1 cellular context compared by ENCODE assay signal in the genomic region with DNA sequence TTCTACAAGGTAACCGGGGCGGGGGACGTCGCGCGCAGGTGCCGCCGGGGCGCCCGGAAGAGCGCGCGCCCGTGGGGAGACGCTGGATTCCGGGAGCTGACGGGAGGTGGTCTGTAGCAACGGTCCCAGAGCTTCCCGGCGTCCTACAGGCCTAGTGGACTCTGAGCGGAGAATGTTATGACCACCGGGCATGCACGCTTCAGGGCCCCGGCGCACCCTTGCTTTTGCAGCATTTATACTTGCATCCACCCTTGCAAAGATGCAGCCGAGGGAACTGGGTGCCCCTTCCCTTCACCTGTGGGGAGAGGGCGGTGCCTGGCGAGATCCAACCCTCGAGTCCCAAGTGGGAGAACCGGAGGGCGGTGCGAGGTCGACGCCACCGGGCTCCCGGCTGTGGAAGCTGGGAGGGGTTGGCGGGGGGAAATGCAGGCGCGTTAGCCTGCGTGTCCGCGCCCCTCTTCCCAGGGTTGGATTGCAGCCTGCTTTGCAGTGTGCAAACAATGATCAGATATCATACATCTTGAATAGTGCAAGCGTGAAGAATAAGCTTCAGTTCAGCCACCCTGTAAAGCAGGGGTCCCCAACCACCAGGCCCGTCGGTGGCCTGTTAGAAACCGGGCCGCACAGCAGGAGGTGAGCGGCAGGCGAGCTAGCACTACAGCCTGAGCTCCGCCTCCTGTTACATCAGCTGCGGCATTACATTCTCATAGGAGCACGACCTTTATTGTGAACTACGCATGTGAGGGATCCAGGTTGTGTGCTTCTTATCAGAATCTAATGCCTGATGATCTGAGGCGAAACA.
A peak's percentile ranks its signal among the peaks of the same experiment; 100 is the strongest.
TF ChIP-seq lines count a peak whose summit lies in the region.

No MANE protein-coding gene starts in this region.

TF ChIP-seq in HEK293, 187 proteins besides CTCF, POLR2A, EP300 and RAD21 (continued from another document and continues in another):
- TF ChIP-seq ZBTB48 (tag by site-specific recombination; IDR thresholded peaks at IDR 0.05), result no peak
- TF ChIP-seq ZNF404 (tag by site-specific recombination; IDR thresholded peaks at IDR 0.05), result no peak
- TF ChIP-seq ZNF138 (tag by site-specific recombination; IDR thresholded peaks at IDR 0.05; ENCODE audit: borderline replicate concordance), result no peak
- TF ChIP-seq, protein P1, sequence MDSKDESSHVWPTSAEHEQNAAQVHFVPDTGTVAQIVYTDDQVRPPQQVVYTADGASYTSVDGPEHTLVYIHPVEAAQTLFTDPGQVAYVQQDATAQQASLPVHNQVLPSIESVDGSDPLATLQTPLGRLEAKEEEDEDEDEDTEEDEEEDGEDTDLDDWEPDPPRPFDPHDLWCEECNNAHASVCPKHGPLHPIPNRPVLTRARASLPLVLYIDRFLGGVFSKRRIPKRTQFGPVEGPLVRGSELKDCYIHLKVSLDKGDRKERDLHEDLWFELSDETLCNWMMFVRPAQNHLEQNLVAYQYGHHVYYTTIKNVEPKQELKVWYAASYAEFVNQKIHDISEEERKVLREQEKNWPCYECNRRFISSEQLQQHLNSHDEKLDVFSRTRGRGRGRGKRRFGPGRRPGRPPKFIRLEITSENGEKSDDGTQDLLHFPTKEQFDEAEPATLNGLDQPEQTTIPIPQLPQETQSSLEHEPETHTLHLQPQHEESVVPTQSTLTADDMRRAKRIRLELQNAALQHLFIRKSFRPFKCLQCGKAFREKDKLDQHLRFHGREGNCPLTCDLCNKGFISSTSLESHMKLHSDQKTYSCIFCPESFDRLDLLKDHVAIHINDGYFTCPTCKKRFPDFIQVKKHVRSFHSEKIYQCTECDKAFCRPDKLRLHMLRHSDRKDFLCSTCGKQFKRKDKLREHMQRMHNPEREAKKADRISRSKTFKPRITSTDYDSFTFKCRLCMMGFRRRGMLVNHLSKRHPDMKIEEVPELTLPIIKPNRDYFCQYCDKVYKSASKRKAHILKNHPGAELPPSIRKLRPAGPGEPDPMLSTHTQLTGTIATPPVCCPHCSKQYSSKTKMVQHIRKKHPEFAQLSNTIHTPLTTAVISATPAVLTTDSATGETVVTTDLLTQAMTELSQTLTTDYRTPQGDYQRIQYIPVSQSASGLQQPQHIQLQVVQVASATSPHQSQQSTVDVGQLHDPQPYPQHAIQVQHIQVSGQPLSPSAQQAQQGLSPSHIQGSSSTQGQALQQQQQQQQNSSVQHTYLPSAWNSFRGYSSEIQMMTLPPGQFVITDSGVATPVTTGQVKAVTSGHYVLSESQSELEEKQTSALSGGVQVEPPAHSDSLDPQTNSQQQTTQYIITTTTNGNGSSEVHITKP (tag by site-specific recombination; IDR thresholded peaks at IDR 0.05), result peak; percentile 89
- no peak for TF ChIP-seq ZNF391 (tag by site-specific recombination; IDR thresholded peaks at IDR 0.05; ENCODE audit: borderline replicate concordance, low read depth)
- TF ChIP-seq ZBTB17 (tag by site-specific recombination; IDR thresholded peaks at IDR 0.05), result peak; percentile 73
- TF ChIP-seq, protein P2, sequence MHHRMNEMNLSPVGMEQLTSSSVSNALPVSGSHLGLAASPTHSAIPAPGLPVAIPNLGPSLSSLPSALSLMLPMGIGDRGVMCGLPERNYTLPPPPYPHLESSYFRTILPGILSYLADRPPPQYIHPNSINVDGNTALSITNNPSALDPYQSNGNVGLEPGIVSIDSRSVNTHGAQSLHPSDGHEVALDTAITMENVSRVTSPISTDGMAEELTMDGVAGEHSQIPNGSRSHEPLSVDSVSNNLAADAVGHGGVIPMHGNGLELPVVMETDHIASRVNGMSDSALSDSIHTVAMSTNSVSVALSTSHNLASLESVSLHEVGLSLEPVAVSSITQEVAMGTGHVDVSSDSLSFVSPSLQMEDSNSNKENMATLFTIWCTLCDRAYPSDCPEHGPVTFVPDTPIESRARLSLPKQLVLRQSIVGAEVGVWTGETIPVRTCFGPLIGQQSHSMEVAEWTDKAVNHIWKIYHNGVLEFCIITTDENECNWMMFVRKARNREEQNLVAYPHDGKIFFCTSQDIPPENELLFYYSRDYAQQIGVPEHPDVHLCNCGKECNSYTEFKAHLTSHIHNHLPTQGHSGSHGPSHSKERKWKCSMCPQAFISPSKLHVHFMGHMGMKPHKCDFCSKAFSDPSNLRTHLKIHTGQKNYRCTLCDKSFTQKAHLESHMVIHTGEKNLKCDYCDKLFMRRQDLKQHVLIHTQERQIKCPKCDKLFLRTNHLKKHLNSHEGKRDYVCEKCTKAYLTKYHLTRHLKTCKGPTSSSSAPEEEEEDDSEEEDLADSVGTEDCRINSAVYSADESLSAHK (tag by site-specific recombination; IDR thresholded peaks at IDR 0.05), result no peak
- 0 out of 2 replicates have a peak, but pooled peaks have one; percentile 47 for TF ChIP-seq KLF8 (tag by site-specific recombination; IDR thresholded peaks at IDR 0.05)
- TF ChIP-seq ZNF600 (tag by site-specific recombination; IDR thresholded peaks at IDR 0.05), result peak; percentile 65
- no peak for TF ChIP-seq ZFP37 (tag by site-specific recombination; IDR thresholded peaks at IDR 0.05)
- no peak for TF ChIP-seq ZNF555 (tag by site-specific recombination; conservative IDR thresholded peaks at IDR 0.05)
- TF ChIP-seq ZNF274 (IDR thresholded peaks at IDR 0.05; ENCODE audit: low read length), result no peak
- TF ChIP-seq ZNF274 (tag by site-specific recombination; IDR thresholded peaks at IDR 0.05; ENCODE audit: borderline replicate concordance), result no peak
- TF ChIP-seq, protein P3, sequence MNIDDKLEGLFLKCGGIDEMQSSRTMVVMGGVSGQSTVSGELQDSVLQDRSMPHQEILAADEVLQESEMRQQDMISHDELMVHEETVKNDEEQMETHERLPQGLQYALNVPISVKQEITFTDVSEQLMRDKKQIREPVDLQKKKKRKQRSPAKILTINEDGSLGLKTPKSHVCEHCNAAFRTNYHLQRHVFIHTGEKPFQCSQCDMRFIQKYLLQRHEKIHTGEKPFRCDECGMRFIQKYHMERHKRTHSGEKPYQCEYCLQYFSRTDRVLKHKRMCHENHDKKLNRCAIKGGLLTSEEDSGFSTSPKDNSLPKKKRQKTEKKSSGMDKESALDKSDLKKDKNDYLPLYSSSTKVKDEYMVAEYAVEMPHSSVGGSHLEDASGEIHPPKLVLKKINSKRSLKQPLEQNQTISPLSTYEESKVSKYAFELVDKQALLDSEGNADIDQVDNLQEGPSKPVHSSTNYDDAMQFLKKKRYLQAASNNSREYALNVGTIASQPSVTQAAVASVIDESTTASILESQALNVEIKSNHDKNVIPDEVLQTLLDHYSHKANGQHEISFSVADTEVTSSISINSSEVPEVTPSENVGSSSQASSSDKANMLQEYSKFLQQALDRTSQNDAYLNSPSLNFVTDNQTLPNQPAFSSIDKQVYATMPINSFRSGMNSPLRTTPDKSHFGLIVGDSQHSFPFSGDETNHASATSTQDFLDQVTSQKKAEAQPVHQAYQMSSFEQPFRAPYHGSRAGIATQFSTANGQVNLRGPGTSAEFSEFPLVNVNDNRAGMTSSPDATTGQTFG (tag by site-specific recombination; IDR thresholded peaks at IDR 0.05; ENCODE audit: borderline replicate concordance), result no peak
- no peak for TF ChIP-seq ZNF830 (tag by site-specific recombination; IDR thresholded peaks at IDR 0.05; ENCODE audit: low read depth)
- TF ChIP-seq ZBTB21 (tag by site-specific recombination; IDR thresholded peaks at IDR 0.05), result no peak
- TF ChIP-seq ZNF670 (tag by site-specific recombination; IDR thresholded peaks at IDR 0.05; ENCODE audit: low read depth), result no peak
- TF ChIP-seq ZNF341 (tag by site-specific recombination; IDR thresholded peaks at IDR 0.05; ENCODE audit: low read depth), result peak; percentile 81
- no peak; the same call in 1 of the 2 replicates for TF ChIP-seq ZBTB7A (tag by site-specific recombination; IDR thresholded peaks at IDR 0.05; ENCODE audit: low read depth)
- TF ChIP-seq PRDM1 (tag by site-specific recombination; IDR thresholded peaks at IDR 0.05), result no peak; the same call in 1 of the 2 replicates
- no peak for TF ChIP-seq ZNF354C (tag by site-specific recombination; IDR thresholded peaks at IDR 0.05; ENCODE audit: borderline replicate concordance, low read depth)
- TF ChIP-seq EGR2 (tag by site-specific recombination; IDR thresholded peaks at IDR 0.05; ENCODE audit: low read depth), result no peak; the same call in 1 of the 2 replicates
- TF ChIP-seq ZNF776 (tag by site-specific recombination; IDR thresholded peaks at IDR 0.05; ENCODE audit: borderline replicate concordance), result no peak
- no peak for TF ChIP-seq ZNF623 (tag by site-specific recombination; IDR thresholded peaks at IDR 0.05)
- no peak for TF ChIP-seq ZNF239 (tag by site-specific recombination; IDR thresholded peaks at IDR 0.05)
- no peak for TF ChIP-seq ZNF112 (tag by site-specific recombination; IDR thresholded peaks at IDR 0.05)
- TF ChIP-seq ZSCAN23 (tag by site-specific recombination; IDR thresholded peaks at IDR 0.05), result no peak
- no peak for TF ChIP-seq FEZF1 (tag by site-specific recombination; IDR thresholded peaks at IDR 0.05)
- no peak for TF ChIP-seq RBAK (tag by site-specific recombination; IDR thresholded peaks at IDR 0.05)
- no peak; the same call in 1 of the 2 replicates for TF ChIP-seq YY1 (tag by site-specific recombination; IDR thresholded peaks at IDR 0.05)
- no peak for TF ChIP-seq ZNF837 (tag by site-specific recombination; IDR thresholded peaks at IDR 0.05)
- no peak for TF ChIP-seq ZNF785 (tag by site-specific recombination; IDR thresholded peaks at IDR 0.05)
- TF ChIP-seq REPIN1 (tag by site-specific recombination; IDR thresholded peaks at IDR 0.05; ENCODE audit: low read depth), result no peak
- peak; percentile 92; the same call in 1 of the 2 replicates for TF ChIP-seq ZNF610 (tag by site-specific recombination; IDR thresholded peaks at IDR 0.05; ENCODE audit: borderline replicate concordance)
- no peak for TF ChIP-seq MEIS1 (CRISPR knock-in tag; IDR thresholded peaks at IDR 0.05; ENCODE audit: borderline replicate concordance)
- no peak for TF ChIP-seq ZNF510 (tag by site-specific recombination; IDR thresholded peaks at IDR 0.05; ENCODE audit: insufficient replicate concordance)
- TF ChIP-seq ZNF473 (tag by site-specific recombination; IDR thresholded peaks at IDR 0.05), result no peak
- no peak for TF ChIP-seq KLF7 (tag by site-specific recombination; IDR thresholded peaks at IDR 0.05; ENCODE audit: borderline replicate concordance)
- no peak for TF ChIP-seq ZNF433 (tag by site-specific recombination; IDR thresholded peaks at IDR 0.05; ENCODE audit: low read depth)
- TF ChIP-seq ZFP41 (tag by site-specific recombination; IDR thresholded peaks at IDR 0.05; ENCODE audit: borderline replicate concordance), result no peak
- TF ChIP-seq, protein P4, sequence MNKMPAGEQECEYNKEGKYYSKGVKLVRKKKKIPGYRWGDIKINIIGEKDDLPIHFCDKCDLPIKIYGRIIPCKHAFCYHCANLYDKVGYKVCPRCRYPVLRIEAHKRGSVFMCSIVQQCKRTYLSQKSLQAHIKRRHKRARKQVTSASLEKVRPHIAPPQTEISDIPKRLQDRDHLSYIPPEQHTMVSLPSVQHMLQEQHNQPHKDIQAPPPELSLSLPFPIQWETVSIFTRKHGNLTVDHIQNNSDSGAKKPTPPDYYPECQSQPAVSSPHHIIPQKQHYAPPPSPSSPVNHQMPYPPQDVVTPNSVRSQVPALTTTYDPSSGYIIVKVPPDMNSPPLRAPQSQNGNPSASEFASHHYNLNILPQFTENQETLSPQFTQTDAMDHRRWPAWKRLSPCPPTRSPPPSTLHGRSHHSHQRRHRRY (tag by site-specific recombination; IDR thresholded peaks at IDR 0.05), result no peak
- TF ChIP-seq ZNF302 (tag by site-specific recombination; IDR thresholded peaks at IDR 0.05; ENCODE audit: low read depth), result no peak
- TF ChIP-seq ZSCAN16 (tag by site-specific recombination; IDR thresholded peaks at IDR 0.05), result no peak
- peak; percentile 94 for TF ChIP-seq TRIM28 (IDR thresholded peaks at IDR 0.05; ENCODE audit: borderline replicate concordance, low read length)
- TF ChIP-seq ZNF16 (tag by site-specific recombination; IDR thresholded peaks at IDR 0.05; ENCODE audit: low read depth), result no peak
- no peak for TF ChIP-seq ZNF132 (tag by site-specific recombination; IDR thresholded peaks at IDR 0.05; ENCODE audit: borderline replicate concordance)
- TF ChIP-seq ZNF37A (tag by site-specific recombination; IDR thresholded peaks at IDR 0.05), result no peak
- TF ChIP-seq, protein P5, sequence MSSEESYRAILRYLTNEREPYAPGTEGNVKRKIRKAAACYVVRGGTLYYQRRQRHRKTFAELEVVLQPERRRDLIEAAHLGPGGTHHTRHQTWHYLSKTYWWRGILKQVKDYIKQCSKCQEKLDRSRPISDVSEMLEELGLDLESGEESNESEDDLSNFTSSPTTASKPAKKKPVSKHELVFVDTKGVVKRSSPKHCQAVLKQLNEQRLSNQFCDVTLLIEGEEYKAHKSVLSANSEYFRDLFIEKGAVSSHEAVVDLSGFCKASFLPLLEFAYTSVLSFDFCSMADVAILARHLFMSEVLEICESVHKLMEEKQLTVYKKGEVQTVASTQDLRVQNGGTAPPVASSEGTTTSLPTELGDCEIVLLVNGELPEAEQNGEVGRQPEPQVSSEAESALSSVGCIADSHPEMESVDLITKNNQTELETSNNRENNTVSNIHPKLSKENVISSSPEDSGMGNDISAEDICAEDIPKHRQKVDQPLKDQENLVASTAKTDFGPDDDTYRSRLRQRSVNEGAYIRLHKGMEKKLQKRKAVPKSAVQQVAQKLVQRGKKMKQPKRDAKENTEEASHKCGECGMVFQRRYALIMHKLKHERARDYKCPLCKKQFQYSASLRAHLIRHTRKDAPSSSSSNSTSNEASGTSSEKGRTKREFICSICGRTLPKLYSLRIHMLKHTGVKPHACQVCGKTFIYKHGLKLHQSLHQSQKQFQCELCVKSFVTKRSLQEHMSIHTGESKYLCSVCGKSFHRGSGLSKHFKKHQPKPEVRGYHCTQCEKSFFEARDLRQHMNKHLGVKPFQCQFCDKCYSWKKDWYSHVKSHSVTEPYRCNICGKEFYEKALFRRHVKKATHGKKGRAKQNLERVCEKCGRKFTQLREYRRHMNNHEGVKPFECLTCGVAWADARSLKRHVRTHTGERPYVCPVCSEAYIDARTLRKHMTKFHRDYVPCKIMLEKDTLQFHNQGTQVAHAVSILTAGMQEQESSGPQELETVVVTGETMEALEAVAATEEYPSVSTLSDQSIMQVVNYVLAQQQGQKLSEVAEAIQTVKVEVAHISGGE (tag by site-specific recombination; conservative IDR thresholded peaks at IDR 0.05; ENCODE audit: low read depth), result no peak; the same call in 1 of the 2 replicates
- no peak; the same call in 1 of the 2 replicates for TF ChIP-seq IKZF3 (tag by site-specific recombination; IDR thresholded peaks at IDR 0.05)
- TF ChIP-seq ZNF792 (tag by site-specific recombination; IDR thresholded peaks at IDR 0.05), result no peak
- peak; percentile 84 for TF ChIP-seq ZIC2 (tag by site-specific recombination; IDR thresholded peaks at IDR 0.05)
- TF ChIP-seq ZXDB (tag by site-specific recombination; IDR thresholded peaks at IDR 0.05), result peak; percentile 37; the same call in 1 of the 2 replicates
- no peak for TF ChIP-seq ZFP3 (tag by site-specific recombination; IDR thresholded peaks at IDR 0.05; ENCODE audit: low read depth)
- TF ChIP-seq ZNF211 (tag by site-specific recombination; IDR thresholded peaks at IDR 0.05; ENCODE audit: low read depth), result no peak
- peak; percentile 56; the same call in 1 of the 2 replicates for TF ChIP-seq SCRT1 (tag by site-specific recombination; IDR thresholded peaks at IDR 0.05; ENCODE audit: borderline replicate concordance)
- no peak for TF ChIP-seq ZNF596 (tag by site-specific recombination; IDR thresholded peaks at IDR 0.05)
- TF ChIP-seq ZNF626 (tag by site-specific recombination; IDR thresholded peaks at IDR 0.05), result no peak
- TF ChIP-seq KLF16 (tag by site-specific recombination; IDR thresholded peaks at IDR 0.05), result peak; percentile 86
- TF ChIP-seq ZBTB1 (tag by site-specific recombination; IDR thresholded peaks at IDR 0.05), result no peak
- TF ChIP-seq SCRT2 (tag by site-specific recombination; IDR thresholded peaks at IDR 0.05), result peak; percentile 16
